Comparison of ENCODE assay signal across 22 cellular contexts in genomic region chr2:85906748-85907147, GRCh38.
"Had no signal": no experiment of that assay in that cellular context is flagged by ENCODE, and none has a peak within 500 bp of the region (broad histone marks: within the 10 kb centered on the region; RNA-seq: fewer than 3 reads in every experiment).

No MANE protein-coding gene starts in this region.

- H3K36me3 Mint-ChIP-seq: activated naive CD8-positive, alpha-beta T cell treated with anti-CD3 and anti-CD28 coated beads, Interleukin-2, amount 10 ng/mL, durations not matched to agents 7 days and 5 days had no signal

- H3K4me1 ChIP-seq: Peyer's patch had no signal

- H3K27me3 Mint-ChIP-seq: activated B cell treated with CpG ODN at 0.5 μM for 24 hours; activated CD8-positive, alpha-beta T cell treated with anti-CD3 and anti-CD28 coated beads for 36 hours had no signal

- H3K9me3 Mint-ChIP-seq: activated B cell treated with CpG ODN at 0.5 μM for 24 hours; activated CD8-positive, alpha-beta T cell treated with anti-CD3 and anti-CD28 coated beads for 36 hours; activated naive CD8-positive, alpha-beta T cell treated with anti-CD3 and anti-CD28 coated beads, Interleukin-2, amount 10 ng/mL, durations not matched to agents 7 days and 5 days; activated T-cell treated with anti-CD3 and anti-CD28 coated beads, Interleukin-2, amount 50 U/mL, for 72 hours; activated T-helper 2 cell treated with anti-CD3 and anti-CD28 coated beads, Interferon-gamma antibody, Interleukin-2, Interleukin-4, amounts not matched to agents 10 μg/mL and 5 μg/mL and 100 μg/mL, durations not matched to agents 14 hours and 24 hours and 36 hours had no signal

- H3K27ac Mint-ChIP-seq: activated B cell treated with CpG ODN at 0.5 μM for 24 hours; activated CD8-positive, alpha-beta T cell treated with anti-CD3 and anti-CD28 coated beads for 36 hours; activated naive CD8-positive, alpha-beta T cell treated with anti-CD3 and anti-CD28 coated beads, Interleukin-2, amount 10 ng/mL, durations not matched to agents 7 days and 5 days; activated T-cell treated with anti-CD3 and anti-CD28 coated beads, Interleukin-2, amount 50 U/mL, for 72 hours; activated T-helper 2 cell treated with anti-CD3 and anti-CD28 coated beads, Interferon-gamma antibody, Interleukin-2, Interleukin-4, amounts not matched to agents 10 μg/mL and 5 μg/mL and 100 μg/mL, durations not matched to agents 14 hours and 24 hours and 36 hours; T-helper 17 cell had no signal

- H3K4me3 Mint-ChIP-seq: activated B cell treated with CpG ODN at 0.5 μM for 24 hours; activated CD8-positive, alpha-beta T cell treated with anti-CD3 and anti-CD28 coated beads for 36 hours; activated naive CD8-positive, alpha-beta T cell treated with anti-CD3 and anti-CD28 coated beads, Interleukin-2, amount 10 ng/mL, durations not matched to agents 7 days and 5 days; activated T-cell treated with anti-CD3 and anti-CD28 coated beads, Interleukin-2, amount 50 U/mL, for 72 hours; T-helper 17 cell had no signal

- H3K9me3 ChIP-seq: adrenal gland, Peyer's patch had no signal

- DNase-seq: activated B cell treated with CpG ODN at 0.5 μM for 24 hours; activated CD4-positive, alpha-beta T cell treated with anti-CD3 and anti-CD28 coated beads, Interleukin-2, amount 50 U/mL, for 1 hour; activated CD8-positive, alpha-beta memory T cell treated with anti-CD3 and anti-CD28 coated beads, Interleukin-2, amount 50 U/mL, for 4 hours; activated CD8-positive, alpha-beta T cell treated with anti-CD3 and anti-CD28 coated beads for 36 hours; activated naive CD4-positive, alpha-beta T cell treated with anti-CD3 and anti-CD28 coated beads, Interleukin-2, amount 50 U/mL, for 16 hours; activated naive CD8-positive, alpha-beta T cell treated with anti-CD3 and anti-CD28 coated beads, Interleukin-2, amount 10 ng/mL, durations not matched to agents 7 days and 5 days; activated T-cell treated with anti-CD3 and anti-CD28 coated beads, Interleukin-2, amount 50 U/mL, for 72 hours; adrenal gland; aorta; central memory CD4-positive, alpha-beta T cell; MM.1S; NCI-H1105; NCI-H1436 treated with DMSO at 0.1 percent for 48 hours; NCI-H187 treated with DMSO at 0.1 percent for 48 hours; NCI-H2081 treated with DMSO at 0.1 percent for 48 hours; NCI-H446; NCI-H524; Peyer's patch; SIG-M5; T-helper 17 cell; T-helper 9 cell had no signal

- H3K4me3 ChIP-seq: adrenal gland, Peyer's patch had no signal

- H3K27me3 ChIP-seq: adrenal gland, Peyer's patch had no signal

- H3K36me3 ChIP-seq: adrenal gland, Peyer's patch had no signal

- H3K27ac ChIP-seq: adrenal gland, Peyer's patch had no signal
